Comparison of ENCODE assay signal across 23 cellular contexts in the genomic region with DNA sequence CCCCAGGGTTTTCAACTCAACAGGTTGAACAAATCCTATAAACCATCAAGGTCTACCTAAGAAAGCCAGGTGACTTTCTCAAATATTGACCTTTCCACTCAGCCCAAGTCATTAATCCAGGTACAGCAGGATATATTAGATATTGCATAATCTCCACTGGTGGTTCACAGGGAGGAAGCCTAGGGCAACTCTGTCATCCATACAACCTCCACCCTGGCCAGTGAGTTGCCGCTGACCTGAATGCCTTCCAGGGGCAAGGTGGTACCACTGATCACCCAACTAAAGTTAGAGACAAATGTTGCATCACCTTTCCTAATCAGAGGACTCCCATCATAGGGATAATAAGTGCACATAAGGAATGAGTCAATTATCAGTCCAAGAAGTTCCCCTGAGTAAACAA. TPM values are rescaled to one million over a fixed set of nuclear protein-coding genes. Genes with fewer than 3 reads are reported as not detected.
DNase-seq lines count a peak whose midpoint lies in the region; ATAC-seq and TF ChIP-seq lines count a peak whose summit lies in the region.
"Had no signal": no experiment of that assay in that cellular context is flagged by ENCODE, and none has a peak within 500 bp of the region (broad histone marks: within the 10 kb centered on the region; RNA-seq: fewer than 3 reads in every experiment).

No MANE protein-coding gene starts in this region.

- no peak for TF ChIP-seq EP300 in gastroesophageal sphincter (IDR thresholded peaks at IDR 0.05)

- peak; percentile 29 for DNase-seq in DMS53 treated with DMSO at 0.1 percent for 48 hours (lab: John Stamatoyannopoulos, UW; ENCODE audit: unreplicated experiment)
- peak; percentile 49 for DNase-seq in NCI-H510A treated with DMSO at 0.1 percent for 48 hours (lab: John Stamatoyannopoulos, UW)
- DNase-seq in left colon = no peak
- DNase-seq in progenitor cell of endocrine pancreas (ENCODE audit: low spot score, unreplicated experiment) = no peak
- DNase-seq in glomerular visceral epithelial cell (ENCODE audit: extremely low spot score) = no peak
- no peak for DNase-seq in G401 (ENCODE audit: low spot score)
- DNase-seq: activated CD4-positive, alpha-beta T cell treated with anti-CD3 and anti-CD28 coated beads, Interleukin-2, amount 50 U/mL, for 48 hours; activated CD4-positive, CD25-positive, alpha-beta regulatory T cell treated with anti-CD3 and anti-CD28 coated beads, Interleukin-2, amount 50 U/mL, for 72 hours; activated naive CD4-positive, alpha-beta T cell; activated T-cell treated with anti-CD3 and anti-CD28 coated beads, Interleukin-2, amount 50 U/mL, for 48 hours; BE2C; CD8-positive, alpha-beta memory T cell; DMS 273 treated with DMSO at 0.1 percent for 48 hours; dorsolateral prefrontal cortex; hypothalamus; left cardiac atrium; NCI-H1417; stimulated activated CD4-positive, alpha-beta T cell treated with anti-CD3 and anti-CD28 coated beads, Interleukin-12 subunit alpha, Interleukin-12 subunit beta, amount 100 ng/mL, for 4 hours; stimulated activated CD4-positive, alpha-beta T cell treated with anti-CD3 and anti-CD28 coated beads, Interleukin-2, amount 100 ng/mL, for 48 hours; thyroid gland had no signal

- in situ Hi-C loops in G401 (cut with HindIII; ENCODE audit: low sequenced_read_pairs) = no loop called here

- peak overlapping the region; percentile 16 for H3K27ac Mint-ChIP-seq in progenitor cell of endocrine pancreas
- H3K27ac Mint-ChIP-seq: CD8-positive, alpha-beta memory T cell had no signal

- H3K36me3 ChIP-seq in gastroesophageal sphincter = no peaks in the 10 kb centered on the region
- H3K36me3 ChIP-seq: BE2C, thyroid gland had no signal

- no peaks in the 10 kb centered on the region for H3K27me3 ChIP-seq in gastroesophageal sphincter
- H3K27me3 ChIP-seq: BE2C, dorsolateral prefrontal cortex, thyroid gland had no signal

- H3K9me3 Mint-ChIP-seq in progenitor cell of endocrine pancreas (ENCODE audit: low read depth) = peaks cover 4% of the 10 kb centered on the region
- H3K9me3 Mint-ChIP-seq: CD8-positive, alpha-beta memory T cell had no signal

- H3K4me1 Mint-ChIP-seq in progenitor cell of endocrine pancreas (ENCODE audit: low read depth) = peaks cover 3% of the 10 kb centered on the region
- H3K4me1 Mint-ChIP-seq: CD8-positive, alpha-beta memory T cell had no signal

- no peak for TF ChIP-seq POLR2A in gastroesophageal sphincter (IDR thresholded peaks at IDR 0.05)

- H3K27me3 Mint-ChIP-seq in progenitor cell of endocrine pancreas = no peaks in the 10 kb centered on the region
- H3K27me3 Mint-ChIP-seq: CD8-positive, alpha-beta memory T cell had no signal

- 100% methylated on average over 1 of the region's 1 CpG for WGBS in gastroesophageal sphincter (ENCODE audit: low coverage in 1 of 2), 2 donors

- H3K9me3 ChIP-seq in gastroesophageal sphincter = no peaks in the 10 kb centered on the region
- H3K9me3 ChIP-seq: BE2C, thyroid gland had no signal

- no peak overlapping the region for H3K27ac ChIP-seq in gastroesophageal sphincter
- H3K27ac ChIP-seq: dorsolateral prefrontal cortex, thyroid gland had no signal

- TF ChIP-seq CTCF in progenitor cell of endocrine pancreas (IDR thresholded peaks at IDR 0.05; ENCODE audit: unreplicated experiment) = no peak
- TF ChIP-seq CTCF in gastroesophageal sphincter (IDR thresholded peaks at IDR 0.05) = no peak

- ATAC-seq in left colon (peak; percentile 68), gastroesophageal sphincter (no peak)
- ATAC-seq: left cardiac atrium, sciatic nerve had no signal

- H3K4me1 ChIP-seq in gastroesophageal sphincter = no peaks in the 10 kb centered on the region
- H3K4me1 ChIP-seq: BE2C, thyroid gland had no signal

- intact Hi-C loops in left colon (cut with DNase I, micrococcal nuclease) = no loop called here

- no peaks in the 10 kb centered on the region for H3K36me3 Mint-ChIP-seq in progenitor cell of endocrine pancreas (ENCODE audit: insufficient read depth)
- H3K36me3 Mint-ChIP-seq: CD8-positive, alpha-beta memory T cell had no signal

- no peak overlapping the region for H3K4me3 ChIP-seq in gastroesophageal sphincter
- H3K4me3 ChIP-seq: dorsolateral prefrontal cortex, thyroid gland had no signal

- H3K4me3 Mint-ChIP-seq in progenitor cell of endocrine pancreas (ENCODE audit: low read depth) = no peak overlapping the region
- H3K4me3 Mint-ChIP-seq: CD8-positive, alpha-beta memory T cell had no signal

RNA-seq across cellular contexts. Expression of a gene that starts 22.9 kb away (rescaled TPM):
- total RNA-seq in left colon (100 to 1,000 TPM; 219 to 241 TPM), progenitor cell of endocrine pancreas (62.0 and 67.5 TPM in 2 replicates), gastroesophageal sphincter (100 to 1,000 TPM; 107 to 178 (median 121) TPM)
- total RNA-seq in G401 (2014; rRNA removed; shearing (Covaris generic)) = 84.2 and 144 TPM in 2 replicates

RNA-seq across cellular contexts. Expression of a gene that starts 23.7 kb away (rescaled TPM):
- total RNA-seq in left colon = 10 to 100 TPM; 60.3 to 70.8 TPM
- total RNA-seq in progenitor cell of endocrine pancreas = 124 and 125 TPM in 2 replicates
- total RNA-seq in G401 (2014; rRNA removed; shearing (Covaris generic)) = 178 and 183 TPM in 2 replicates
- total RNA-seq in gastroesophageal sphincter = 100 to 1,000 TPM in 3 of 4 donors, 10 to 100 TPM in 1; 98.4 to 138 (median 104) TPM

RNA-seq across cellular contexts. Expression of a gene that starts 36.9 kb away (rescaled TPM):
- total RNA-seq in left colon (under 1 TPM in 1 of 2 donors, not detected in 1; 0.08 TPM), progenitor cell of endocrine pancreas (0.50 and 0.75 TPM in 2 replicates), gastroesophageal sphincter (under 1 TPM in 3 of 4 donors, not detected in 1; 0.13 to 0.93 (median 0.50) TPM)
- total RNA-seq in G401 (2014; rRNA removed; shearing (Covaris generic)) = 0.12 and 0.51 TPM in 2 replicates
- total RNA-seq: CD8-positive, alpha-beta memory T cell; H4; thyroid gland had no signal

Comparison
In these comparisons a context has a peak if more than half of its experiments do, and no peak if none do; other contexts are left out.
1. DNase-seq: peak in DMS53 treated with DMSO at 0.1 percent for 48 hours (single experiment) and NCI-H510A treated with DMSO at 0.1 percent for 48 hours (single experiment); none in left colon (0 of 2), progenitor cell of endocrine pancreas (single experiment), glomerular visceral epithelial cell (single experiment) and G401 (single experiment).